In genomic region chr11:128727811-128728431, GRCh38 we compare ENCODE assay signal across 15 cellular contexts. TPM values are rescaled to one million over a fixed set of nuclear protein-coding genes. Genes with fewer than 3 reads are reported as not detected.
DNase-seq lines count a peak whose midpoint lies in the region; ATAC-seq and TF ChIP-seq lines count a peak whose summit lies in the region.
"Had no signal": no experiment of that assay in that cellular context is flagged by ENCODE, and none has a peak within 500 bp of the region (broad histone marks: within the 10 kb centered on the region; RNA-seq: fewer than 3 reads in every experiment).

No MANE protein-coding gene starts in this region.

- H3K4me2 ChIP-seq in mesendoderm (ENCODE audit: low read length), result no peak overlapping the region

- no peaks in the 10 kb centered on the region for H3K79me2 ChIP-seq in mesendoderm (ENCODE audit: control insufficient read depth, insufficient read depth, low read length)

- intact Hi-C loops in activated CD4-positive, alpha-beta T cell treated with anti-CD3 and anti-CD28 coated beads for 36 hours (cut with DNase I, micrococcal nuclease), result loop anchor here in 1 of 2 experiments (10.0 kb wide), 1 partner anchor 443 kb away; no protein-coding TSS in a partner anchor
- intact Hi-C loops in esophagus squamous epithelium (cut with DNase I), result no loop called here

- POLR2A ChIA-PET in activated CD4-positive, alpha-beta T cell treated with anti-CD3 and anti-CD28 coated beads for 36 hours (lab: Charles Lee), result interaction anchor here (0.6 to 0.8 kb wide), 4 partner anchors 8 to 32 kb away, joined by 3 read pairs; no protein-coding TSS in a partner anchor
- POLR2A ChIA-PET in T-cell (lab: Charles Lee), result interaction anchor here in 1 of 2 donors (1.1 kb wide), 2 partner anchors 9 to 26 kb away, joined by 3 to 5 read pairs; no protein-coding TSS in a partner anchor

- H3K27ac ChIP-seq in esophagus squamous epithelium (peak overlapping the region in 3 of 4 donors; percentile 58 to 82 (median 73)), mesendoderm (ENCODE audit: low read depth, low read length) (no peak overlapping the region)
- H3K27ac ChIP-seq: ascending aorta, thoracic aorta had no signal

- no peaks in the 10 kb centered on the region for H3K79me1 ChIP-seq in mesendoderm (ENCODE audit: low read length)

- H3K9me3 Mint-ChIP-seq in activated CD4-positive, alpha-beta T cell treated with anti-CD3 and anti-CD28 coated beads for 36 hours (ENCODE audit: low read depth), result no peaks in the 10 kb centered on the region
- no peaks in the 10 kb centered on the region for H3K9me3 Mint-ChIP-seq in T-cell
- H3K9me3 Mint-ChIP-seq in stimulated activated effector memory CD8-positive, alpha-beta T cell treated with anti-CD3 and anti-CD28 coated beads, Interleukin-12 subunit alpha, Interleukin-12 subunit beta, amount 100 ng/mL, for 72 hours, result no peaks in the 10 kb centered on the region
- H3K9me3 Mint-ChIP-seq: nephron had no signal

- H3K4me1 ChIP-seq in esophagus squamous epithelium (peaks cover 9 to 88% (median 36%) of the 10 kb centered on the region in 3 donors), mesendoderm (ENCODE audit: control insufficient read depth, low read depth, low read length) (no peaks in the 10 kb centered on the region)
- H3K4me1 ChIP-seq: ascending aorta had no signal

- no peak overlapping the region for H3K18ac ChIP-seq in mesendoderm (ENCODE audit: low read length)

- WGBS in esophagus squamous epithelium, 2 donors, result 75 to 85% methylated on average over 5 to 6 of the region's 13 CpGs
- WGBS in mesendoderm (ENCODE audit: extremely low coverage, insufficient coverage, low lambda C conversion rate), result no CpG with 5 or more reads among the region's 13 CpGs

- H3K23ac ChIP-seq in mesendoderm (ENCODE audit: low read length), result no peak overlapping the region

- no peak for ATAC-seq in activated CD4-positive, alpha-beta T cell treated with anti-CD3 and anti-CD28 coated beads for 36 hours
- ATAC-seq in T-cell (replicated peaks in 1 of 4) (no peak), GM21390 (IDR thresholded peaks at IDR 0.05; ENCODE audit: unreplicated experiment) (no peak)
- no peak for ATAC-seq in stimulated activated effector memory CD8-positive, alpha-beta T cell treated with anti-CD3 and anti-CD28 coated beads, Interleukin-12 subunit alpha, Interleukin-12 subunit beta, amount 100 ng/mL, for 72 hours
- ATAC-seq: Panc1 had no signal

- no peak overlapping the region for H4K5ac ChIP-seq in mesendoderm (ENCODE audit: low read length)

- no peak overlapping the region for H2AK5ac ChIP-seq in mesendoderm (ENCODE audit: low read length)

- no peak for TF ChIP-seq POLR2A in esophagus squamous epithelium (IDR thresholded peaks at IDR 0.05)

- peak overlapping the region; percentile 55 for H3K27ac Mint-ChIP-seq in activated CD4-positive, alpha-beta T cell treated with anti-CD3 and anti-CD28 coated beads for 36 hours
- peak overlapping the region; percentile 93 to 95 for H3K27ac Mint-ChIP-seq in T-cell
- H3K27ac Mint-ChIP-seq in stimulated activated effector memory CD8-positive, alpha-beta T cell treated with anti-CD3 and anti-CD28 coated beads, Interleukin-12 subunit alpha, Interleukin-12 subunit beta, amount 100 ng/mL, for 72 hours, result peak overlapping the region; percentile 75
- H3K27ac Mint-ChIP-seq: nephron had no signal

- H3K36me3 ChIP-seq in esophagus squamous epithelium (no peaks in the 10 kb centered on the region), mesendoderm (ENCODE audit: control insufficient read depth, insufficient read depth, low read length) (no peaks in the 10 kb centered on the region)
- H3K36me3 ChIP-seq: ascending aorta, thoracic aorta had no signal

- no peak overlapping the region for H2BK120ac ChIP-seq in mesendoderm (ENCODE audit: low read depth, low read length)

- no peak overlapping the region for H3K4me3 Mint-ChIP-seq in activated CD4-positive, alpha-beta T cell treated with anti-CD3 and anti-CD28 coated beads for 36 hours
- peak overlapping the region in 2 of 3 donors; percentile 8 to 82 for H3K4me3 Mint-ChIP-seq in T-cell
- peak overlapping the region; percentile 56 for H3K4me3 Mint-ChIP-seq in stimulated activated effector memory CD8-positive, alpha-beta T cell treated with anti-CD3 and anti-CD28 coated beads, Interleukin-12 subunit alpha, Interleukin-12 subunit beta, amount 100 ng/mL, for 72 hours
- H3K4me3 Mint-ChIP-seq: nephron had no signal

- peaks cover 15% of the 10 kb centered on the region for H3K36me3 Mint-ChIP-seq in activated CD4-positive, alpha-beta T cell treated with anti-CD3 and anti-CD28 coated beads for 36 hours (ENCODE audit: low read depth)
- peaks cover 3% of the 10 kb centered on the region for H3K36me3 Mint-ChIP-seq in T-cell
- H3K36me3 Mint-ChIP-seq in stimulated activated effector memory CD8-positive, alpha-beta T cell treated with anti-CD3 and anti-CD28 coated beads, Interleukin-12 subunit alpha, Interleukin-12 subunit beta, amount 100 ng/mL, for 72 hours, result peaks cover 57% of the 10 kb centered on the region

- H2BK5ac ChIP-seq in mesendoderm (ENCODE audit: low read length), result no peak overlapping the region

- H3K27me3 Mint-ChIP-seq in activated CD4-positive, alpha-beta T cell treated with anti-CD3 and anti-CD28 coated beads for 36 hours, result no peaks in the 10 kb centered on the region
- H3K27me3 Mint-ChIP-seq in T-cell, result peaks cover 0 to 1% of the 10 kb centered on the region in 2 donors

- CTCF ChIA-PET in activated CD4-positive, alpha-beta T cell treated with anti-CD3 and anti-CD28 coated beads for 36 hours (lab: Charles Lee), result interaction anchor here (0.5 to 3.2 kb wide), 10 partner anchors 9 to 1311 kb away, joined by 3 to 17 read pairs (median 5); no protein-coding TSS in a partner anchor
- CTCF ChIA-PET in T-cell (lab: Charles Lee), result interaction anchor here (0.6 to 1.5 kb wide), 7 partner anchors 8 to 409 kb away, joined by 3 to 10 read pairs (median 6); no protein-coding TSS in a partner anchor

- H3K27me3 ChIP-seq in esophagus squamous epithelium (no peaks in the 10 kb centered on the region), mesendoderm (ENCODE audit: insufficient read depth, low read length, poor library complexity) (no peaks in the 10 kb centered on the region)
- H3K27me3 ChIP-seq: ascending aorta had no signal

- no peak overlapping the region for H4K8ac ChIP-seq in mesendoderm (ENCODE audit: low read depth, low read length)

- no peak overlapping the region for H3K4me3 ChIP-seq in esophagus squamous epithelium
- no peak overlapping the region for H3K4me3 ChIP-seq in mesendoderm (ENCODE audit: low read length)
- H3K4me3 ChIP-seq: ascending aorta, thoracic aorta had no signal

- no peak overlapping the region for H3K9ac ChIP-seq in mesendoderm (ENCODE audit: low read length)

- H2BK15ac ChIP-seq in mesendoderm (replicated peaks; ENCODE audit: low read depth), result no peak overlapping the region

- no peak for TF ChIP-seq CTCF in esophagus squamous epithelium (IDR thresholded peaks at IDR 0.05)

- DNase-seq in activated CD4-positive, alpha-beta T cell treated with anti-CD3 and anti-CD28 coated beads for 36 hours, result no peak
- DNase-seq in activated CD4-positive, alpha-beta T cell treated with anti-CD3 and anti-CD28 coated beads, Interleukin-2, amount 50 U/mL, for 4 hours, result no peak
- DNase-seq in T-cell (no peak), esophagus squamous epithelium (lab: John Stamatoyannopoulos, UW) (no peak), foreskin melanocyte (no peak), mesendoderm (no peak)
- DNase-seq in stimulated activated effector memory CD8-positive, alpha-beta T cell treated with anti-CD3 and anti-CD28 coated beads, Interleukin-12 subunit alpha, Interleukin-12 subunit beta, amount 100 ng/mL, for 72 hours (ENCODE audit: low spot score in 2 of 2), result no peak
- DNase-seq: 8988T, DMS 273 treated with DMSO at 0.1 percent for 48 hours, H7 had no signal

- peaks cover 98% of the 10 kb centered on the region for H3K4me1 Mint-ChIP-seq in activated CD4-positive, alpha-beta T cell treated with anti-CD3 and anti-CD28 coated beads for 36 hours
- H3K4me1 Mint-ChIP-seq in T-cell, result peaks cover 98 to 100% (median 99%) of the 10 kb centered on the region in 3 donors
- H3K4me1 Mint-ChIP-seq in stimulated activated effector memory CD8-positive, alpha-beta T cell treated with anti-CD3 and anti-CD28 coated beads, Interleukin-12 subunit alpha, Interleukin-12 subunit beta, amount 100 ng/mL, for 72 hours, result peaks cover 97% of the 10 kb centered on the region

- no peak overlapping the region for H3K56ac ChIP-seq in mesendoderm (ENCODE audit: low read length)

- no peak overlapping the region for H3K4ac ChIP-seq in mesendoderm (ENCODE audit: low read depth, low read length)

- H3K9me3 ChIP-seq in esophagus squamous epithelium, result no peaks in the 10 kb centered on the region
- H3K9me3 ChIP-seq: ascending aorta, thoracic aorta had no signal

RNA-seq across cellular contexts. Expression of gene FLI1, which starts 34.0 kb away (rescaled TPM):
- 10 to 100 TPM; 40.4 to 57.0 TPM for total RNA-seq in activated CD4-positive, alpha-beta T cell treated with anti-CD3 and anti-CD28 coated beads for 36 hours
- total RNA-seq in T-cell (100 to 1,000 TPM in 2 of 5 donors, 10 to 100 TPM in 3; 87.0 to 114 (median 94.6) TPM), esophagus squamous epithelium (10 to 100 TPM in 2 of 4 donors, 1 to 10 TPM in 2; 1.5 to 24.6 (median 7.4) TPM)
- polyA plus RNA-seq in mesendoderm (2013, experiment 1 of 2), result 0.21 TPM
- polyA plus RNA-seq in mesendoderm (2013, experiment 2 of 2), result 0.25 TPM
